In genomic region chr15:77015651-77016320, GRCh38 we compare ENCODE assay signal across 16 cellular contexts. TPM values are rescaled to one million over a fixed set of nuclear protein-coding genes. Genes with fewer than 3 reads are reported as not detected.
A peak's percentile ranks its signal among the peaks of the same experiment; 100 is the strongest.
DNase-seq lines count a peak whose midpoint lies in the region; ATAC-seq and TF ChIP-seq lines count a peak whose summit lies in the region.
"Had no signal": no experiment of that assay in that cellular context is flagged by ENCODE, and none has a peak within 500 bp of the region (broad histone marks: within the 10 kb centered on the region; RNA-seq: fewer than 3 reads in every experiment).

No MANE protein-coding gene starts in this region.

- 58 to 63% methylated on average over 12 to 17 of the region's 21 CpGs for WGBS in thyroid gland, 2 donors

- H4K20me1 ChIP-seq in MM.1S (ENCODE audit: insufficient read depth, low read length), result no peaks in the 10 kb centered on the region

- peaks cover 82% of the 10 kb centered on the region for H3K4me1 ChIP-seq in effector memory CD4-positive, alpha-beta T cell (ENCODE audit: control insufficient read depth, insufficient read depth, low read length, poor library complexity, severe bottlenecking)
- H3K4me1 ChIP-seq in thyroid gland (no peaks in the 10 kb centered on the region), MM.1S (ENCODE audit: low read length) (peaks cover 4% of the 10 kb centered on the region)
- H3K4me1 ChIP-seq: parathyroid adenoma had no signal

- H3K36me3 ChIP-seq in effector memory CD4-positive, alpha-beta T cell (ENCODE audit: control insufficient read depth, insufficient read depth, low read length), result peaks cover 28% of the 10 kb centered on the region
- H3K36me3 ChIP-seq in thyroid gland (no peaks in the 10 kb centered on the region), MM.1S (replicated peaks; ENCODE audit: insufficient read depth, low read length) (no peaks in the 10 kb centered on the region)

- H3K27ac ChIP-seq in effector memory CD4-positive, alpha-beta T cell (ENCODE audit: insufficient read depth, low read length, poor library complexity, severe bottlenecking), result peak overlapping the region; percentile 68
- H3K27ac ChIP-seq in thyroid gland, result no peak overlapping the region
- no peak overlapping the region for H3K27ac ChIP-seq in MM.1S (ENCODE audit: low read length)
- H3K27ac ChIP-seq: parathyroid adenoma had no signal

- H3K4me2 ChIP-seq in MM.1S (ENCODE audit: low read depth, low read length), result no peak overlapping the region
- H3K4me2 ChIP-seq: smooth muscle cell had no signal

- H3K9ac ChIP-seq in MM.1S (ENCODE audit: low read length), result no peak overlapping the region
- H3K9ac ChIP-seq: parathyroid adenoma had no signal

- H3K27ac Mint-ChIP-seq in T-cell, result peak overlapping the region; percentile 97 to 98
- H3K27ac Mint-ChIP-seq in stimulated activated effector memory CD8-positive, alpha-beta T cell treated with anti-CD3 and anti-CD28 coated beads, Interleukin-12 subunit alpha, Interleukin-12 subunit beta, amount 100 ng/mL, for 72 hours, result peak overlapping the region; percentile 98
- H3K27ac Mint-ChIP-seq: mesothelial cell of epicardium had no signal

- no peaks in the 10 kb centered on the region for H3K9me3 Mint-ChIP-seq in T-cell
- H3K9me3 Mint-ChIP-seq in stimulated activated effector memory CD8-positive, alpha-beta T cell treated with anti-CD3 and anti-CD28 coated beads, Interleukin-12 subunit alpha, Interleukin-12 subunit beta, amount 100 ng/mL, for 72 hours, result no peaks in the 10 kb centered on the region
- H3K9me3 Mint-ChIP-seq: mesothelial cell of epicardium had no signal

- peaks cover 86 to 95% (median 94%) of the 10 kb centered on the region in 3 donors for H3K4me1 Mint-ChIP-seq in T-cell
- peaks cover 97% of the 10 kb centered on the region for H3K4me1 Mint-ChIP-seq in stimulated activated effector memory CD8-positive, alpha-beta T cell treated with anti-CD3 and anti-CD28 coated beads, Interleukin-12 subunit alpha, Interleukin-12 subunit beta, amount 100 ng/mL, for 72 hours

- H3K4me3 ChIP-seq in effector memory CD4-positive, alpha-beta T cell (ENCODE audit: insufficient read depth, low read depth, low read length, poor library complexity, severe bottlenecking), result no peak overlapping the region
- no peak overlapping the region for H3K4me3 ChIP-seq in thyroid gland (replicated peaks in 1 of 3)
- no peak overlapping the region for H3K4me3 ChIP-seq in MM.1S (ENCODE audit: low read length)
- H3K4me3 ChIP-seq: smooth muscle cell had no signal

- intact Hi-C loops in left cardiac atrium (cut with DNase I) (no loop called here), Right ventricle myocardium superior (cut with DNase I) (no loop called here), thyroid gland (cut with DNase I) (no loop called here)

- H3K9me3 ChIP-seq in effector memory CD4-positive, alpha-beta T cell (ENCODE audit: control insufficient read depth, low read length), result no peaks in the 10 kb centered on the region
- H3K9me3 ChIP-seq in thyroid gland, result no peaks in the 10 kb centered on the region
- H3K9me3 ChIP-seq in MM.1S (replicated peaks; ENCODE audit: insufficient read depth, low read length), result no peaks in the 10 kb centered on the region

- peaks cover 9% of the 10 kb centered on the region for H3K36me3 Mint-ChIP-seq in T-cell
- peaks cover 71% of the 10 kb centered on the region for H3K36me3 Mint-ChIP-seq in stimulated activated effector memory CD8-positive, alpha-beta T cell treated with anti-CD3 and anti-CD28 coated beads, Interleukin-12 subunit alpha, Interleukin-12 subunit beta, amount 100 ng/mL, for 72 hours
- H3K36me3 Mint-ChIP-seq: mesothelial cell of epicardium had no signal

- H3K27me3 Mint-ChIP-seq in T-cell, result no peaks in the 10 kb centered on the region

- TF ChIP-seq POLR2A in thyroid gland (IDR thresholded peaks at IDR 0.05), result no peak

- no peaks in the 10 kb centered on the region for H3K9me2 ChIP-seq in MM.1S (replicated peaks; ENCODE audit: insufficient read depth, low read length)

- H3F3A ChIP-seq in MM.1S (ENCODE audit: insufficient read depth, low read length), result 0 out of 2 replicates have a peak, but pooled peaks cover 4% of the 10 kb centered on the region

- CTCF ChIA-PET in T-cell (lab: Charles Lee), result no interaction called here

- peak overlapping the region in 2 of 3 donors; percentile 58 to 76 for H3K4me3 Mint-ChIP-seq in T-cell
- H3K4me3 Mint-ChIP-seq in stimulated activated effector memory CD8-positive, alpha-beta T cell treated with anti-CD3 and anti-CD28 coated beads, Interleukin-12 subunit alpha, Interleukin-12 subunit beta, amount 100 ng/mL, for 72 hours, result peak overlapping the region; percentile 69
- H3K4me3 Mint-ChIP-seq: mesothelial cell of epicardium had no signal

- TF ChIP-seq CTCF in thyroid gland (IDR thresholded peaks at IDR 0.05) (no peak), MM.1S (IDR thresholded peaks at IDR 0.05; ENCODE audit: low read length) (no peak)

- no peaks in the 10 kb centered on the region for H3K27me3 ChIP-seq in effector memory CD4-positive, alpha-beta T cell (replicated peaks; ENCODE audit: control insufficient read depth, insufficient read depth, low read length, poor library complexity, severe bottlenecking)
- no peaks in the 10 kb centered on the region for H3K27me3 ChIP-seq in thyroid gland
- H3K27me3 ChIP-seq in MM.1S (replicated peaks; ENCODE audit: insufficient read depth, low read length), result no peaks in the 10 kb centered on the region

- no peak overlapping the region for H2AFZ ChIP-seq in MM.1S (ENCODE audit: low read length)
- H2AFZ ChIP-seq: parathyroid adenoma had no signal

- no peak for ATAC-seq in left cardiac atrium
- no peak for ATAC-seq in Right ventricle myocardium superior (ENCODE audit: poor library complexity)
- no peak for ATAC-seq in T-cell (replicated peaks in 1 of 4)
- no peak for ATAC-seq in stimulated activated effector memory CD8-positive, alpha-beta T cell treated with anti-CD3 and anti-CD28 coated beads, Interleukin-12 subunit alpha, Interleukin-12 subunit beta, amount 100 ng/mL, for 72 hours
- ATAC-seq: HepG2 had no signal

- peak; percentile 21 for DNase-seq in left cardiac atrium
- no peak for DNase-seq in Right ventricle myocardium superior
- no peak for DNase-seq in T-cell
- DNase-seq in effector memory CD4-positive, alpha-beta T cell, result no peak
- DNase-seq in stimulated activated effector memory CD8-positive, alpha-beta T cell treated with anti-CD3 and anti-CD28 coated beads, Interleukin-12 subunit alpha, Interleukin-12 subunit beta, amount 100 ng/mL, for 72 hours (ENCODE audit: low spot score in 2 of 2), result no peak
- no peak for DNase-seq in AG20443 (ENCODE audit: low spot score)
- no peak for DNase-seq in thyroid gland
- no peak for DNase-seq in MM.1S
- DNase-seq: activated CD8-positive, alpha-beta memory T cell treated with anti-CD3 and anti-CD28 coated beads for 24 hours; kidney; T1000 had no signal

- no peaks in the 10 kb centered on the region for H3K79me2 ChIP-seq in MM.1S (ENCODE audit: low read length)
- H3K79me2 ChIP-seq: parathyroid adenoma had no signal

- POLR2A ChIA-PET in T-cell (lab: Charles Lee), result no interaction called here

RNA-seq across cellular contexts. Expression of gene PSTPIP1, which starts 20.9 kb away (rescaled TPM):
- total RNA-seq in left cardiac atrium, result 10 to 100 TPM in 1 of 2 donors, 1 to 10 TPM in 1; 6.1 to 14.1 TPM
- total RNA-seq in Right ventricle myocardium superior, result 5.0 TPM
- 100 to 1,000 TPM; 110 to 231 (median 180) TPM for total RNA-seq in T-cell
- total RNA-seq in thyroid gland, result 1 to 10 TPM; 1.4 to 6.9 (median 3.7) TPM
- total RNA-seq: epithelial cell of proximal tubule, mesothelial cell of epicardium, smooth muscle cell had no signal

RNA-seq across cellular contexts. Expression of gene TSPAN3, which starts 55.1 kb away (rescaled TPM):
- total RNA-seq in left cardiac atrium, result 100 to 1,000 TPM; 143 to 151 TPM
- total RNA-seq in Right ventricle myocardium superior, result 85.2 TPM
- 10 to 100 TPM; 12.7 to 26.3 (median 25.0) TPM for total RNA-seq in T-cell
- 100 to 1,000 TPM; 330 to 637 (median 593) TPM for total RNA-seq in thyroid gland

Comparison
In these comparisons a context has a peak if more than half of its experiments do, and no peak if none do; other contexts are left out.
1. RNA of gene PSTPIP1, which starts 20.9 kb away (total RNA-seq): 110 to 231 TPM in T-cell; 6.1 to 14.1 TPM in left cardiac atrium, 5.0 TPM in Right ventricle myocardium superior (single experiment) and 1.4 to 6.9 TPM in thyroid gland; every median in the first group is over 4 times any median in the second.